8 cellular contexts compared by ENCODE assay signal in the genomic region with DNA sequence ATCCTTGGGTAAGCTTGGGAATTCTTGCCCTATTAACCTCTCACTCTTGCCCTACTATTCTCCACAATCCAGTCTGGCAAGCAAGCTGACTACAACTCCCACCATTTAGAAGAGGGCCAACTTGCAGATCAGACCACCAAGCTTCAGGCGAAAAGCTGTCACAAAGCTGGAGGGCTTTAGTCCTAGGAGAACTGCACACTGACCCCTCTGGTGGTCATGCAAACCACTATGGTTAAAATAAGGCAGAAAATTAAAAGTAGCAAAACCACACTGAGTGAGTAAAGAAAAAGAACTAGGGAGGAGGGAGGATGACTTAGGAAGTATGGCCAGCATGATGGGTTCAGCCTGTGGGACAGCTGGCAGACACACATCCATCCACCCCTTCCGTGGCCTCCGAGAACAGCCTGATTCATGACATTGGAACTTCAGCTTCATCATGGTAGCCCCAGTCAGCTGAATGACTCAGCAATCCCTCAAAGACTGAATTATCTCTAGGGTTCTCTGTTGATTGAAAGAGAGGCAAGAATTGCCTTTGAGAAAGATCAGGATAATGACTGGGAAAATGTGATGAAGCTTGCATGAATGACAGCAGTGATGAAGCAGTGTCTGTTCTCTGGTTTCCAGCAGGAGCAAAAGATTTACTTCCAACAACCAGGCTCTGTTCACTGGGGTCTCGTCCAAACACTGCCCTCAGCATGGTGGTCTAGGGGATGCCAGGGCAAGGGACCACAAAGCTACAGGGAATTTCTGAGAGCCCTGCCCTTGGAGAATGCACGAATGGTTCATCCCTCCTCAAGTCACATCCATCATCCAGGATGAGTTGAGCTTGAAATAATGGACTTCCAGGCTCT. TPM values are rescaled to one million over a fixed set of nuclear protein-coding genes. Genes with fewer than 3 reads are reported as not detected.
DNase-seq lines count a peak whose midpoint lies in the region; ATAC-seq, FAIRE-seq and TF ChIP-seq lines count a peak whose summit lies in the region.

No MANE protein-coding gene starts in this region.

- ATAC-seq in heart left ventricle (peak; percentile 76 to 93 (median 89)), HG02588 (IDR thresholded peaks at IDR 0.05; ENCODE audit: unreplicated experiment) (no peak), GM19463 (IDR thresholded peaks at IDR 0.05; ENCODE audit: unreplicated experiment) (no peak)
- ATAC-seq in CD4-positive, alpha-beta T cell (ENCODE audit: poor library complexity), result no peak

- H3K36me3 Mint-ChIP-seq in CD4-positive, alpha-beta T cell (ENCODE audit: low read depth), result no peaks in the 10 kb centered on the region

- H3K9me3 ChIP-seq in heart left ventricle, result no peaks in the 10 kb centered on the region
- no peaks in the 10 kb centered on the region for H3K9me3 ChIP-seq in CD4-positive, alpha-beta T cell (ENCODE audit: control insufficient read depth, low read length)

- POLR2A ChIA-PET in CD4-positive, alpha-beta T cell (lab: Charles Lee), result no interaction called here

- no peaks in the 10 kb centered on the region for H3K27me3 Mint-ChIP-seq in CD4-positive, alpha-beta T cell

- peaks cover 0 to 39% (median 20%) of the 10 kb centered on the region in 12 donors for H3K4me1 ChIP-seq in heart left ventricle

- H3K27ac Mint-ChIP-seq in CD4-positive, alpha-beta T cell, result no peak overlapping the region

- WGBS in heart left ventricle, 4 donors, result 56 to 72% (median 66%) methylated on average over 5 of the region's 5 CpGs

- no peaks in the 10 kb centered on the region for H3K9me3 Mint-ChIP-seq in CD4-positive, alpha-beta T cell

- intact Hi-C loops in heart left ventricle (cut with DNase I), result no loop called here
- intact Hi-C loops in CD4-positive, alpha-beta T cell (cut with DNase I, micrococcal nuclease), result no loop called here

- H3K36me3 ChIP-seq in H7 (replicated peaks; ENCODE audit: control insufficient read depth, insufficient read depth, low read length), result no peaks in the 10 kb centered on the region
- H3K36me3 ChIP-seq in heart left ventricle, result no peaks in the 10 kb centered on the region

- TF ChIP-seq CTCF in heart left ventricle (IDR thresholded peaks at IDR 0.05), result peak in 3 of 12 donors; percentile 10 to 19 (median 14)
- no peak for TF ChIP-seq CTCF in CD4-positive, alpha-beta T cell (IDR thresholded peaks at IDR 0.05)

- peak; percentile 49 for DNase-seq in H7
- peak in 3 of 5 donors; percentile 43 to 84 (median 66) for DNase-seq in heart left ventricle
- DNase-seq in smooth muscle cell of the brain vasculature (ENCODE audit: low read depth, low spot score), result peak; percentile 85
- no peak for DNase-seq in hippocampal formation (lab: John Stamatoyannopoulos, UW)
- no peak for DNase-seq in CD4-positive, alpha-beta T cell

- CTCF ChIA-PET in CD4-positive, alpha-beta T cell (lab: Charles Lee), result interaction anchor here (0.9 kb wide), 1 partner anchor 11 kb away, joined by 4 read pairs; no protein-coding TSS in a partner anchor

- H3K27ac ChIP-seq in heart left ventricle, result peak overlapping the region in 8 of 12 donors; percentile 28 to 54 (median 33)
- H3K27ac ChIP-seq in CD4-positive, alpha-beta T cell (ENCODE audit: low read depth, low read length), result no peak overlapping the region

- peaks cover 39% of the 10 kb centered on the region for H3K4me1 Mint-ChIP-seq in CD4-positive, alpha-beta T cell (ENCODE audit: low read depth)

- H3K27me3 ChIP-seq in H7 (ENCODE audit: control insufficient read depth, insufficient read depth, low read length), result no peaks in the 10 kb centered on the region
- no peaks in the 10 kb centered on the region for H3K27me3 ChIP-seq in heart left ventricle
- H3K27me3 ChIP-seq in CD4-positive, alpha-beta T cell (ENCODE audit: control insufficient read depth, insufficient read depth, low read length), result no peaks in the 10 kb centered on the region

- no peak for TF ChIP-seq POLR2A in heart left ventricle (IDR thresholded peaks at IDR 0.05)

- peak; percentile 3 for FAIRE-seq in TTC549 (lab: Jason Lieb, UNC)

- H3K4me3 Mint-ChIP-seq in CD4-positive, alpha-beta T cell, result no peak overlapping the region

- H3K4me3 ChIP-seq in H7 (ENCODE audit: insufficient read depth, low read depth, low read length) (no peak overlapping the region), heart left ventricle (no peak overlapping the region)

RNA-seq across cellular contexts. Expression of gene PITPNM2, which starts 24.4 kb away (rescaled TPM):
- 3.5 and 3.7 TPM in 2 replicates for total RNA-seq in H7 (2014; rRNA removed; shearing (Covaris generic))
- total RNA-seq in heart left ventricle, result 10 to 100 TPM; 13.2 to 28.5 (median 20.7) TPM
- polyA plus RNA-seq in heart left ventricle, result 10 to 100 TPM; 12.0 to 13.0 TPM
- 10 to 100 TPM; 37.3 to 38.3 TPM for total RNA-seq in CD4-positive, alpha-beta T cell

Comparison
In these comparisons a context has a peak if more than half of its experiments do, and no peak if none do; other contexts are left out.
1. DNase-seq: peak in H7 (single experiment), heart left ventricle (3 of 5) and smooth muscle cell of the brain vasculature (single experiment); none in hippocampal formation (0 of 2) and CD4-positive, alpha-beta T cell (0 of 10).
2. ATAC-seq: peak in heart left ventricle (4 of 4); none in HG02588 (single experiment), CD4-positive, alpha-beta T cell (single experiment) and GM19463 (single experiment).